1 cellular context compared by ENCODE assay signal in the genomic region with DNA sequence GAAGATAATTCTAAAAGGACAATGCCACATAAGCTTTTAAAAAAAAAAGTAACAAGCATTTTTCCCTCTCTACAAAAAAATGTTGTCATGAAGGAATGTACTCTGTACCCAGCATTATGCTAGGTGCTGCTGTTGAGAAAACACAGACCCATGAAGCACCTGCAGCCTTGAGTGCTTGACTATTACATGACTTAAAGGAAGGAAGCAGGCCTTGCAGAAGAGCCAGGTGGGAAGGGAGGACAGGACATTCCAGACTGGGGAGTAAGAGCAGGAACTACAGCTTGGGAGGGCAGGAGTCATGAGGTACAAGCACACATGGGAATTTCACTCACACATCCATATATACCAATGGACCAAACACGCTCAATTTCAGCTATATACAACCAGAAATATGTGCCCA.
TF ChIP-seq lines count a peak whose summit lies in the region.

No MANE protein-coding gene starts in this region.

TF ChIP-seq in H1, 55 proteins besides CTCF, POLR2A, EP300 and RAD21:
- TF ChIP-seq BRCA1 (IDR thresholded peaks at IDR 0.05; ENCODE audit: low read depth, low read length) (no peak), JUND (IDR thresholded peaks at IDR 0.05; ENCODE audit: low read length) (no peak), SP1 (IDR thresholded peaks at IDR 0.05; ENCODE audit: low read depth, low read length) (no peak), CREB1 (IDR thresholded peaks at IDR 0.05) (no peak), PHF8 (conservative IDR thresholded peaks at IDR 0.05; ENCODE audit: low read depth, low read length) (no peak), SIN3A (conservative IDR thresholded peaks at IDR 0.05 in 1 of 2, IDR thresholded peaks at IDR 0.05 in 1 of 2; ENCODE audit: low read depth in 1 of 2, low read length in 2 of 2) (no peak), CHD2 (IDR thresholded peaks at IDR 0.05; ENCODE audit: low read length) (no peak), KDM4A (IDR thresholded peaks at IDR 0.05; ENCODE audit: low read depth, low read length, severe bottlenecking) (no peak), FOSL1 (IDR thresholded peaks at IDR 0.05; ENCODE audit: insufficient read depth, low read depth, low read length) (no peak), KDM5A (IDR thresholded peaks at IDR 0.05; ENCODE audit: low read length) (no peak), ZNF274 (IDR thresholded peaks at IDR 0.05; ENCODE audit: borderline replicate concordance, extremely low read depth, low read length) (no peak), TBP (IDR thresholded peaks at IDR 0.05; ENCODE audit: low read depth, low read length) (no peak), CEBPB (IDR thresholded peaks at IDR 0.05; ENCODE audit: low read depth, low read length) (no peak), TAF1 (IDR thresholded peaks at IDR 0.05; ENCODE audit: low read depth, low read length) (no peak), TAF7 (optimal IDR thresholded peaks at IDR 0.05; ENCODE audit: borderline replicate concordance, low read depth, low read length) (no peak), CBX5 (IDR thresholded peaks at IDR 0.05; ENCODE audit: low read depth, low read length) (no peak)
- TF ChIP-seq, protein P1, sequence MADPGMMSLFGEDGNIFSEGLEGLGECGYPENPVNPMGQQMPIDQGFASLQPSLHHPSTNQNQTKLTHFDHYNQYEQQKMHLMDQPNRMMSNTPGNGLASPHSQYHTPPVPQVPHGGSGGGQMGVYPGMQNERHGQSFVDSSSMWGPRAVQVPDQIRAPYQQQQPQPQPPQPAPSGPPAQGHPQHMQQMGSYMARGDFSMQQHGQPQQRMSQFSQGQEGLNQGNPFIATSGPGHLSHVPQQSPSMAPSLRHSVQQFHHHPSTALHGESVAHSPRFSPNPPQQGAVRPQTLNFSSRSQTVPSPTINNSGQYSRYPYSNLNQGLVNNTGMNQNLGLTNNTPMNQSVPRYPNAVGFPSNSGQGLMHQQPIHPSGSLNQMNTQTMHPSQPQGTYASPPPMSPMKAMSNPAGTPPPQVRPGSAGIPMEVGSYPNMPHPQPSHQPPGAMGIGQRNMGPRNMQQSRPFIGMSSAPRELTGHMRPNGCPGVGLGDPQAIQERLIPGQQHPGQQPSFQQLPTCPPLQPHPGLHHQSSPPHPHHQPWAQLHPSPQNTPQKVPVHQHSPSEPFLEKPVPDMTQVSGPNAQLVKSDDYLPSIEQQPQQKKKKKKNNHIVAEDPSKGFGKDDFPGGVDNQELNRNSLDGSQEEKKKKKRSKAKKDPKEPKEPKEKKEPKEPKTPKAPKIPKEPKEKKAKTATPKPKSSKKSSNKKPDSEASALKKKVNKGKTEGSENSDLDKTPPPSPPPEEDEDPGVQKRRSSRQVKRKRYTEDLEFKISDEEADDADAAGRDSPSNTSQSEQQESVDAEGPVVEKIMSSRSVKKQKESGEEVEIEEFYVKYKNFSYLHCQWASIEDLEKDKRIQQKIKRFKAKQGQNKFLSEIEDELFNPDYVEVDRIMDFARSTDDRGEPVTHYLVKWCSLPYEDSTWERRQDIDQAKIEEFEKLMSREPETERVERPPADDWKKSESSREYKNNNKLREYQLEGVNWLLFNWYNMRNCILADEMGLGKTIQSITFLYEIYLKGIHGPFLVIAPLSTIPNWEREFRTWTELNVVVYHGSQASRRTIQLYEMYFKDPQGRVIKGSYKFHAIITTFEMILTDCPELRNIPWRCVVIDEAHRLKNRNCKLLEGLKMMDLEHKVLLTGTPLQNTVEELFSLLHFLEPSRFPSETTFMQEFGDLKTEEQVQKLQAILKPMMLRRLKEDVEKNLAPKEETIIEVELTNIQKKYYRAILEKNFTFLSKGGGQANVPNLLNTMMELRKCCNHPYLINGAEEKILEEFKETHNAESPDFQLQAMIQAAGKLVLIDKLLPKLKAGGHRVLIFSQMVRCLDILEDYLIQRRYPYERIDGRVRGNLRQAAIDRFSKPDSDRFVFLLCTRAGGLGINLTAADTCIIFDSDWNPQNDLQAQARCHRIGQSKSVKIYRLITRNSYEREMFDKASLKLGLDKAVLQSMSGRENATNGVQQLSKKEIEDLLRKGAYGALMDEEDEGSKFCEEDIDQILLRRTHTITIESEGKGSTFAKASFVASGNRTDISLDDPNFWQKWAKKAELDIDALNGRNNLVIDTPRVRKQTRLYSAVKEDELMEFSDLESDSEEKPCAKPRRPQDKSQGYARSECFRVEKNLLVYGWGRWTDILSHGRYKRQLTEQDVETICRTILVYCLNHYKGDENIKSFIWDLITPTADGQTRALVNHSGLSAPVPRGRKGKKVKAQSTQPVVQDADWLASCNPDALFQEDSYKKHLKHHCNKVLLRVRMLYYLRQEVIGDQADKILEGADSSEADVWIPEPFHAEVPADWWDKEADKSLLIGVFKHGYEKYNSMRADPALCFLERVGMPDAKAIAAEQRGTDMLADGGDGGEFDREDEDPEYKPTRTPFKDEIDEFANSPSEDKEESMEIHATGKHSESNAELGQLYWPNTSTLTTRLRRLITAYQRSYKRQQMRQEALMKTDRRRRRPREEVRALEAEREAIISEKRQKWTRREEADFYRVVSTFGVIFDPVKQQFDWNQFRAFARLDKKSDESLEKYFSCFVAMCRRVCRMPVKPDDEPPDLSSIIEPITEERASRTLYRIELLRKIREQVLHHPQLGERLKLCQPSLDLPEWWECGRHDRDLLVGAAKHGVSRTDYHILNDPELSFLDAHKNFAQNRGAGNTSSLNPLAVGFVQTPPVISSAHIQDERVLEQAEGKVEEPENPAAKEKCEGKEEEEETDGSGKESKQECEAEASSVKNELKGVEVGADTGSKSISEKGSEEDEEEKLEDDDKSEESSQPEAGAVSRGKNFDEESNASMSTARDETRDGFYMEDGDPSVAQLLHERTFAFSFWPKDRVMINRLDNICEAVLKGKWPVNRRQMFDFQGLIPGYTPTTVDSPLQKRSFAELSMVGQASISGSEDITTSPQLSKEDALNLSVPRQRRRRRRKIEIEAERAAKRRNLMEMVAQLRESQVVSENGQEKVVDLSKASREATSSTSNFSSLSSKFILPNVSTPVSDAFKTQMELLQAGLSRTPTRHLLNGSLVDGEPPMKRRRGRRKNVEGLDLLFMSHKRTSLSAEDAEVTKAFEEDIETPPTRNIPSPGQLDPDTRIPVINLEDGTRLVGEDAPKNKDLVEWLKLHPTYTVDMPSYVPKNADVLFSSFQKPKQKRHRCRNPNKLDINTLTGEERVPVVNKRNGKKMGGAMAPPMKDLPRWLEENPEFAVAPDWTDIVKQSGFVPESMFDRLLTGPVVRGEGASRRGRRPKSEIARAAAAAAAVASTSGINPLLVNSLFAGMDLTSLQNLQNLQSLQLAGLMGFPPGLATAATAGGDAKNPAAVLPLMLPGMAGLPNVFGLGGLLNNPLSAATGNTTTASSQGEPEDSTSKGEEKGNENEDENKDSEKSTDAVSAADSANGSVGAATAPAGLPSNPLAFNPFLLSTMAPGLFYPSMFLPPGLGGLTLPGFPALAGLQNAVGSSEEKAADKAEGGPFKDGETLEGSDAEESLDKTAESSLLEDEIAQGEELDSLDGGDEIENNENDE (IDR thresholded peaks at IDR 0.05; ENCODE audit: insufficient replicate concordance, low read length) = no peak
TF ChIP-seq in H1: peak in this region for 0.
